ENCODE assay signal across 25 cellular contexts in genomic region chr6:44663860-44664584, GRCh38.
A peak's percentile ranks its signal among the peaks of the same experiment; 100 is the strongest.
DNase-seq lines count a peak whose midpoint lies in the region; ATAC-seq lines count a peak whose summit lies in the region.
"Had no signal": no experiment of that assay in that cellular context is flagged by ENCODE, and none has a peak within 500 bp of the region (broad histone marks: within the 10 kb centered on the region; RNA-seq: fewer than 3 reads in every experiment).

No MANE protein-coding gene starts in this region.

- H3K9me3 ChIP-seq in HUES48 (ENCODE audit: control insufficient read depth, insufficient read depth, low read length) (no peaks in the 10 kb centered on the region), SJSA1 (replicated peaks) (no peaks in the 10 kb centered on the region), mesenchymal stem cell (ENCODE audit: control insufficient read depth, low read length) (no peaks in the 10 kb centered on the region)
- H3K9me3 ChIP-seq: ascending aorta had no signal

- H2BK12ac ChIP-seq in mesenchymal stem cell (ENCODE audit: low read length in 2 of 2): no peak overlapping the region

- H3K36me3 ChIP-seq in HUES48 (ENCODE audit: control insufficient read depth, insufficient read depth, low read length) (no peaks in the 10 kb centered on the region), SJSA1 (no peaks in the 10 kb centered on the region), mesenchymal stem cell (ENCODE audit: control insufficient read depth in 1 of 2, insufficient read depth in 2 of 2, low read depth in 1 of 2, low read length in 2 of 2) (no peaks in the 10 kb centered on the region)
- H3K36me3 ChIP-seq: ascending aorta had no signal

- H3K18ac ChIP-seq in mesenchymal stem cell (ENCODE audit: low read depth in 1 of 2, low read length in 2 of 2): peak overlapping the region in 1 of 2 experiments; percentile 30

- peaks cover 71% of the 10 kb centered on the region for H3K4me1 ChIP-seq in HUES48 (ENCODE audit: control insufficient read depth, insufficient read depth, low read length)
- peaks cover 86% of the 10 kb centered on the region for H3K4me1 ChIP-seq in SJSA1 (replicated peaks)
- H3K4me1 ChIP-seq in mesenchymal stem cell (ENCODE audit: control insufficient read depth, insufficient read depth, low read depth, low read length): peaks cover 51% of the 10 kb centered on the region
- H3K4me1 ChIP-seq: ascending aorta, parathyroid adenoma had no signal

- no peak overlapping the region for H3K4me2 ChIP-seq in mesenchymal stem cell (ENCODE audit: low read length, poor library complexity, severe bottlenecking)

- no peak overlapping the region for H3K14ac ChIP-seq in mesenchymal stem cell (ENCODE audit: low read length in 2 of 2)

- no peak overlapping the region for H2AFZ ChIP-seq in mesenchymal stem cell (ENCODE audit: low read depth, low read length)
- H2AFZ ChIP-seq: parathyroid adenoma had no signal

- no peak overlapping the region for H2BK120ac ChIP-seq in mesenchymal stem cell (ENCODE audit: low read depth, low read length)

- no peak overlapping the region for H2BK15ac ChIP-seq in mesenchymal stem cell (ENCODE audit: low read depth, poor library complexity, severe bottlenecking)

- H2BK5ac ChIP-seq in mesenchymal stem cell (ENCODE audit: low read depth, low read length, poor library complexity, severe bottlenecking): peak overlapping the region; percentile 69

- intact Hi-C loops in posterior vena cava (cut with DNase I): no loop called here

- ATAC-seq in GM21723 (IDR thresholded peaks at IDR 0.05; ENCODE audit: unreplicated experiment): no peak
- no peak for ATAC-seq in GM19467 (IDR thresholded peaks at IDR 0.05; ENCODE audit: unreplicated experiment)
- ATAC-seq: activated CD4-positive, alpha-beta T cell treated with anti-CD3 and anti-CD28 coated beads for 36 hours; natural killer cell treated with Interleukin-12 subunit alpha and Interleukin-12 subunit beta and Interleukin-15 and Interleukin-18, amount 100 ng/mL, for 72 hours; Panc1 had no signal

- H3K23ac ChIP-seq in mesenchymal stem cell (ENCODE audit: low read length in 2 of 2): no peak overlapping the region

- H3K79me1 ChIP-seq in mesenchymal stem cell (replicated peaks; ENCODE audit: low read length, poor library complexity, severe bottlenecking): no peaks in the 10 kb centered on the region

- H3K27me3 ChIP-seq in HUES48 (ENCODE audit: control insufficient read depth, insufficient read depth, low read length) (no peaks in the 10 kb centered on the region), SJSA1 (replicated peaks) (no peaks in the 10 kb centered on the region), mesenchymal stem cell (ENCODE audit: control insufficient read depth in 1 of 2, insufficient read depth in 1 of 2, low read length in 2 of 2) (peaks cover 0 to 4% of the 10 kb centered on the region in 2 experiments)
- H3K27me3 ChIP-seq: ascending aorta had no signal

- H3K9ac ChIP-seq in HUES48 (ENCODE audit: low read depth, low read length) (peak overlapping the region; percentile 30; the same call in 1 of the 2 replicates), mesenchymal stem cell (ENCODE audit: low read length) (no peak overlapping the region)
- H3K9ac ChIP-seq: parathyroid adenoma had no signal

- no peak for DNase-seq in SJSA1 (ENCODE audit: low read depth in 1 of 2, low spot score in 2 of 2)
- no peak for DNase-seq in mesenchymal stem cell
- peak; percentile 38 for DNase-seq in posterior vena cava (ENCODE audit: low spot score)
- no peak for DNase-seq in NCI-H774 (lab: John Stamatoyannopoulos, UW)
- DNase-seq: ACHN; activated CD4-positive, alpha-beta T cell treated with anti-CD3 and anti-CD28 coated beads for 36 hours; activated effector memory CD4-positive, alpha-beta T cell treated with anti-CD3 and anti-CD28 coated beads, Interleukin-2, amount 50 U/mL, for 16 hours; activated naive CD8-positive, alpha-beta T cell treated with anti-CD3 and anti-CD28 coated beads for 36 hours; activated T-cell treated with anti-CD3 and anti-CD28 coated beads for 4 hours; caudate nucleus; CD4-positive, alpha-beta memory T cell; KG1; MM.1S; NCI-H2029; NCI-H526; SHP77; stimulated activated CD4-positive, alpha-beta T cell treated with anti-CD3 and anti-CD28 coated beads, Interleukin-2, amount 100 ng/mL, for 24 hours; SW 1271 had no signal

- no peak overlapping the region for H4K91ac ChIP-seq in mesenchymal stem cell (ENCODE audit: low read length)

- H3K4ac ChIP-seq in mesenchymal stem cell (ENCODE audit: low read depth in 1 of 2, low read length in 2 of 2): no peak overlapping the region

- H3K27ac ChIP-seq in HUES48 (ENCODE audit: low read depth, low read length) (peak overlapping the region; percentile 18), SJSA1 (peak overlapping the region; percentile 84), mesenchymal stem cell (ENCODE audit: low read length, poor library complexity, severe bottlenecking) (peak overlapping the region; percentile 88)
- H3K27ac ChIP-seq: ascending aorta, parathyroid adenoma had no signal

- H3K4me3 ChIP-seq in HUES48 (ENCODE audit: low read depth, low read length) (no peak overlapping the region), SJSA1 (no peak overlapping the region), mesenchymal stem cell (ENCODE audit: insufficient read depth in 1 of 2, low read depth in 1 of 2, low read length in 2 of 2) (no peak overlapping the region)
- H3K4me3 ChIP-seq: ascending aorta had no signal

- no peak overlapping the region for H4K8ac ChIP-seq in mesenchymal stem cell (ENCODE audit: low read length)

- peak overlapping the region; percentile 92 for H2AK5ac ChIP-seq in mesenchymal stem cell (ENCODE audit: low read length, severe bottlenecking)

- 84% methylated on average over 5 of the region's 9 CpGs for WGBS in mesenchymal stem cell

Comparison
In these comparisons a context has a peak if more than half of its experiments do, and no peak if none do; other contexts are left out.
1. H3K27ac ChIP-seq: peak in every context shown above with its lines; median percentile 88 in mesenchymal stem cell; 84 in SJSA1; 18 in HUES48.